Comparison of ENCODE assay signal across 8 cellular contexts in the genomic region with DNA sequence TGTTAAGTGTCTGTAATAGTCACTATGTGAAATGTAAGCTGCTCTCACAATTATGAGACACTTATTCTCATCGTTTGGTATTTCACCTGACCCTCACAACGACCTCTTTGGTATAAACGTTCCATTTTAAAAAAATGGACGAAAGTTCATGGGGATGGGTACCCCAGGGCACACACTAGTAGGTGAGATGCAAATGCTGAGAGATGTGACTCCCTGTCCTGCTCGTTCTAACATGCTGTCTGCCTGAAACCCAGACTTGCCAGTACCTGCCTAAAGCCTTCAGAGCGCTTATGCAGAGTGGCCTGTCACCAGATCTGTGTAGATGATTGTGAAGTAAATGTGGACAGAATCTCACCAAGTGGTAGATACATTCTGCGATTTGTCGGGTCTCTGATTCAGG. TPM values are rescaled to one million over a fixed set of nuclear protein-coding genes. Genes with fewer than 3 reads are reported as not detected.
A peak's percentile ranks its signal among the peaks of the same experiment; 100 is the strongest.
DNase-seq lines count a peak whose midpoint lies in the region; ATAC-seq and TF ChIP-seq lines count a peak whose summit lies in the region.
"Not testable (repeated sequence)": the region's sequence is repeated elsewhere in the genome, so short reads cannot be mapped to it uniquely, and the experiment has no call there.

No MANE protein-coding gene starts in this region.

- H4K8ac ChIP-seq in IMR-90 (ENCODE audit: low read depth in 2 of 2, low read length in 2 of 2) = not testable (repeated sequence)

- not testable (repeated sequence) for H3K18ac ChIP-seq in IMR-90 (ENCODE audit: low read depth, low read length)

- not testable (repeated sequence) for H2BK15ac ChIP-seq in IMR-90 (ENCODE audit: low read depth, low read length)

- H2AK5ac ChIP-seq in IMR-90 (ENCODE audit: low read depth, low read length) = not testable (repeated sequence)

- H3K27me3 Mint-ChIP-seq in activated CD8-positive, alpha-beta memory T cell treated with anti-CD3 and anti-CD28 coated beads, Interleukin-2, amount 10 ng/mL, durations not matched to agents 7 days and 5 days = not testable (repeated sequence)

- not testable (repeated sequence) for H3K27ac ChIP-seq in IMR-90 (ENCODE audit: insufficient read depth, low read length)

- POLR2A ChIA-PET in IMR-90 (lab: Charles Lee; ENCODE audit: unreplicated experiment) = not testable (repeated sequence)

- not testable (repeated sequence) for H4K91ac ChIP-seq in IMR-90 (ENCODE audit: insufficient read depth, low read depth, low read length)

- H3K9ac ChIP-seq in IMR-90 (ENCODE audit: low read depth, low read length) = peak overlapping the region; percentile 66; the same call in 1 of the 2 replicates
- not testable (repeated sequence) for H3K9ac ChIP-seq in endocrine pancreas (ENCODE audit: control insufficient read depth, insufficient read depth, low read length)

- H3K4me3 ChIP-seq in AG10803 (ENCODE audit: low read length) (peak overlapping the region; percentile 55), IMR-90 (ENCODE audit: insufficient read depth, low read depth, low read length) (peak overlapping the region; percentile 50), endocrine pancreas (ENCODE audit: control insufficient read depth, insufficient read depth, low read length) (peak overlapping the region; percentile 72)

- H4K20me1 ChIP-seq in IMR-90 (ENCODE audit: insufficient read depth, low read length) = not testable (repeated sequence)

- not testable (repeated sequence) for H3K14ac ChIP-seq in IMR-90 (replicated peaks; ENCODE audit: low read depth, low read length)

- H2BK5ac ChIP-seq in IMR-90 (ENCODE audit: low read depth, low read length, poor library complexity, severe bottlenecking) = not testable (repeated sequence)

- H3K36me3 ChIP-seq in IMR-90 (ENCODE audit: control insufficient read depth, insufficient read depth, low read length); endocrine pancreas (ENCODE audit: control insufficient read depth, insufficient read depth, low read length): not testable (repeated sequence)

- not testable (repeated sequence) for TF ChIP-seq CTCF in AG10803 (conservative IDR thresholded peaks at IDR 0.05; ENCODE audit: low read length); IMR-90 (conservative IDR thresholded peaks at IDR 0.05; ENCODE audit: low read depth, low read length)

- in situ Hi-C loops in IMR-90 (cut with MboI; ENCODE audit: low sequenced_read_pairs) = not testable (repeated sequence)

- not testable (repeated sequence) for H3K9me1 ChIP-seq in IMR-90 (ENCODE audit: insufficient read depth, low read length)

- dilution Hi-C loops in IMR-90 (cut with HindIII; ENCODE audit: low sequenced_read_pairs, unreplicated experiment) = not testable (repeated sequence)

- TF ChIP-seq RAD21 in IMR-90 (IDR thresholded peaks at IDR 0.05; ENCODE audit: low read length) = not testable (repeated sequence)

- not testable (repeated sequence) for H2AFZ ChIP-seq in IMR-90 (replicated peaks; ENCODE audit: low read length, poor library complexity)

- H3K23ac ChIP-seq in IMR-90 (ENCODE audit: low read depth, low read length) = not testable (repeated sequence)

- not testable (repeated sequence) for H3K9me3 ChIP-seq in IMR-90 (ENCODE audit: control insufficient read depth, insufficient read depth, low read length); endocrine pancreas (ENCODE audit: control insufficient read depth, low read length)

- TF ChIP-seq POLR2A in IMR-90 (IDR thresholded peaks at IDR 0.05; ENCODE audit: low read depth, low read length) = not testable (repeated sequence)

- not testable (repeated sequence) for H3K4ac ChIP-seq in IMR-90 (ENCODE audit: low read depth, low read length)

- intact Hi-C loops in IMR-90 (cut with micrococcal nuclease); left colon (cut with DNase I, micrococcal nuclease): not testable (repeated sequence)

- DNase-seq in AG10803 (ENCODE audit: low read depth); IMR-90; activated CD8-positive, alpha-beta memory T cell treated with anti-CD3 and anti-CD28 coated beads, Interleukin-2, amount 10 ng/mL, durations not matched to agents 7 days and 5 days; left colon: not testable (repeated sequence)
- peak; percentile 0 for DNase-seq in renal cortical epithelial cell (ENCODE audit: low read depth)

- H3K4me2 ChIP-seq in IMR-90 (ENCODE audit: low read depth, low read length) = peak overlapping the region; percentile 79

- CTCF ChIA-PET in IMR-90 (lab: Yijun Ruan, JAX); activated CD8-positive, alpha-beta memory T cell treated with anti-CD3 and anti-CD28 coated beads, Interleukin-2, amount 10 ng/mL, durations not matched to agents 7 days and 5 days (lab: Charles Lee): not testable (repeated sequence)

- H3K4me1 ChIP-seq in IMR-90 (ENCODE audit: control insufficient read depth, insufficient read depth, low read length); endocrine pancreas (ENCODE audit: control insufficient read depth, insufficient read depth, low read length): not testable (repeated sequence)

- not testable (repeated sequence) for H3K9me3 Mint-ChIP-seq in activated CD8-positive, alpha-beta memory T cell treated with anti-CD3 and anti-CD28 coated beads, Interleukin-2, amount 10 ng/mL, durations not matched to agents 7 days and 5 days (ENCODE audit: low read depth)

- not testable (repeated sequence) for H4K5ac ChIP-seq in IMR-90 (ENCODE audit: low read depth, low read length)

- not testable (repeated sequence) for H2BK20ac ChIP-seq in IMR-90 (ENCODE audit: low read depth, low read length)

- H3K36me3 Mint-ChIP-seq in activated CD8-positive, alpha-beta memory T cell treated with anti-CD3 and anti-CD28 coated beads, Interleukin-2, amount 10 ng/mL, durations not matched to agents 7 days and 5 days = not testable (repeated sequence)

- H3K56ac ChIP-seq in IMR-90 (ENCODE audit: extremely low read depth, insufficient read depth, low read length) = not testable (repeated sequence)

- WGBS in IMR-90 (ENCODE audit: extremely low coverage in 2 of 2, insufficient read length in 1 of 2), 2 experiments = no CpG with 5 or more reads among the region's 8 CpGs

- H3K4me1 Mint-ChIP-seq in activated CD8-positive, alpha-beta memory T cell treated with anti-CD3 and anti-CD28 coated beads, Interleukin-2, amount 10 ng/mL, durations not matched to agents 7 days and 5 days = not testable (repeated sequence)

- BruUV-seq in IMR-90 (replicated peaks; lab: Mats Ljungman, UMichigan) = not testable (repeated sequence)

- peak; percentile 9 for ATAC-seq in GM19025 (IDR thresholded peaks at IDR 0.05; ENCODE audit: low read depth, unreplicated experiment)
- ATAC-seq in HG02763 (IDR thresholded peaks at IDR 0.05; ENCODE audit: unreplicated experiment) = peak; percentile 24
- ATAC-seq in IMR-90 (ENCODE audit: low read depth) = not testable (repeated sequence)
- ATAC-seq in activated CD8-positive, alpha-beta memory T cell treated with anti-CD3 and anti-CD28 coated beads, Interleukin-2, amount 10 ng/mL, durations not matched to agents 7 days and 5 days = peak; percentile 17
- peak; percentile 43 for ATAC-seq in left colon

- H3K27ac Mint-ChIP-seq in activated CD8-positive, alpha-beta memory T cell treated with anti-CD3 and anti-CD28 coated beads, Interleukin-2, amount 10 ng/mL, durations not matched to agents 7 days and 5 days = not testable (repeated sequence)

- peak overlapping the region; percentile 85 for H3K4me3 Mint-ChIP-seq in activated CD8-positive, alpha-beta memory T cell treated with anti-CD3 and anti-CD28 coated beads, Interleukin-2, amount 10 ng/mL, durations not matched to agents 7 days and 5 days

- H2BK120ac ChIP-seq in IMR-90 (ENCODE audit: low read depth, low read length) = not testable (repeated sequence)

- H2AK9ac ChIP-seq in IMR-90 (replicated peaks; ENCODE audit: low read depth, low read length, poor library complexity) = not testable (repeated sequence)

- H3K27me3 ChIP-seq in IMR-90 (ENCODE audit: control insufficient read depth, insufficient read depth, low read length); endocrine pancreas (ENCODE audit: control insufficient read depth, insufficient read depth, low read length): not testable (repeated sequence)

- not testable (repeated sequence) for H3K79me1 ChIP-seq in IMR-90 (ENCODE audit: low read depth in 1 of 2, low read length in 2 of 2)

RNA-seq across cellular contexts. Expression of a gene that starts 0.6 kb away (rescaled TPM):
- total RNA-seq in IMR-90 (2012; rRNA removed) (5.8 and 6.3 TPM in 2 replicates), left colon (1 to 10 TPM; 3.7 to 4.5 TPM), renal cortical epithelial cell (3.6 and 6.7 TPM in 2 replicates)
- polyA plus RNA-seq in IMR-90 (2012; rRNA removed) = 1.0 and 1.1 TPM in 2 replicates
- polyA plus RNA-seq in IMR-90 (2012; cell fraction: cytosol; rRNA removed) = 0.17 and 0.24 TPM in 2 replicates
- 0.33 and 1.8 TPM in 2 replicates for polyA plus RNA-seq in IMR-90 (2012; cell fraction: nucleus; rRNA removed; ENCODE audit: low replicate concordance)
- total RNA-seq in activated CD8-positive, alpha-beta memory T cell treated with anti-CD3 and anti-CD28 coated beads, Interleukin-2, amount 10 ng/mL, durations not matched to agents 7 days and 5 days = 1 to 10 TPM; 2.3 to 3.7 TPM
